7 cellular contexts compared by ENCODE assay signal in the genomic region with DNA sequence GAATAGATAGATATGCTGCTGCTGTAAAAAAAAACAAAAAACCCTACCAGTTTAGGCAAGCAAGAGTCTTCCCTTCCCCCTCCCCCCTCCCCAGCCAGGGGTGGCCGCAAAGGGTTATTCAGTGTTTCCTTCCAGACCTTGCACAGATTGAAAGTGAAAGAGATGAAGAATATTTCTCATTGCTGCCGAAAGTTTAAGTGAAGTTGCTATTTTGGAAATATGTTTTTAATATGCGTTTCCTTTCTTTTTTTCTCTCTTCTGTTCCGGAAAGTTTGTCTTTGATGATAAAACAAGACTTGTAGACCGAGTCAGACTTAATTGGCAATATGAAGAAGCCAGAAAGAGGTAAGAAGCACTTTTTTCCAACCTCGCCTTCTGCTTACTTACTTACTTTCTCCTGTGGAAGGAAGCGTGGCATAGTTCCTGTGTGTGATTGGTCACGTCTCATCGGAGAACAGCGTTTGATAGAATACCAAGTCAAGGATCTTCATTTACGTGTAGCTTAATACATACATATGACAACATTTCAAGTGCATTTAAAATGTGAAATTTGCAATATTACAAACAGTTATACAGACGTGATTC. TPM values are rescaled to one million over a fixed set of nuclear protein-coding genes. Genes with fewer than 3 reads are reported as not detected.
DNase-seq lines count a peak whose midpoint lies in the region; ATAC-seq and TF ChIP-seq lines count a peak whose summit lies in the region.

No MANE protein-coding gene starts in this region.

- H3K27me3 ChIP-seq in muscle layer of colon (ENCODE audit: control insufficient read depth in 1 of 2, insufficient read depth in 2 of 2, low read length in 2 of 2): no peaks in the 10 kb centered on the region

- H3K4me3 Mint-ChIP-seq in activated T-cell treated with anti-CD3 and anti-CD28 coated beads, Interleukin-2, amount 50 U/mL, for 24 hours: peak overlapping the region; percentile 71
- H3K4me3 Mint-ChIP-seq in Calu3 (ENCODE audit: low read depth, unreplicated experiment): no peak overlapping the region

- H3K36me3 ChIP-seq in muscle layer of colon (ENCODE audit: insufficient read depth, low read length): peaks cover 13% of the 10 kb centered on the region

- intact Hi-C loops in Calu3 (cut with micrococcal nuclease; ENCODE audit: unreplicated experiment): no loop called here

- H3K27ac ChIP-seq in muscle layer of colon (ENCODE audit: low read depth, low read length): peak overlapping the region; percentile 10

- H3K27me3 Mint-ChIP-seq in activated T-cell treated with anti-CD3 and anti-CD28 coated beads, Interleukin-2, amount 50 U/mL, for 24 hours: peaks cover 7% of the 10 kb centered on the region
- no peaks in the 10 kb centered on the region for H3K27me3 Mint-ChIP-seq in Calu3 (ENCODE audit: unreplicated experiment)

- TF ChIP-seq CTCF in Calu3 (IDR thresholded peaks at IDR 0.05; ENCODE audit: unreplicated experiment): no peak

- ATAC-seq in GM19351 (IDR thresholded peaks at IDR 0.05; ENCODE audit: unreplicated experiment) (peak; percentile 78), HG03108 (IDR thresholded peaks at IDR 0.05; ENCODE audit: unreplicated experiment) (peak; percentile 69)

- BruUV-seq in Calu3 (replicated peaks; lab: Mats Ljungman, UMichigan): no TSS peak

- H3K36me3 Mint-ChIP-seq in activated T-cell treated with anti-CD3 and anti-CD28 coated beads, Interleukin-2, amount 50 U/mL, for 24 hours (ENCODE audit: low read depth): peaks cover 7% of the 10 kb centered on the region
- H3K36me3 Mint-ChIP-seq in Calu3 (ENCODE audit: insufficient read depth, unreplicated experiment): peaks cover 23% of the 10 kb centered on the region

- DNase-seq in activated T-cell treated with anti-CD3 and anti-CD28 coated beads, Interleukin-2, amount 50 U/mL, for 24 hours: peak; percentile 66
- DNase-seq in glomerular visceral epithelial cell (ENCODE audit: extremely low spot score) (no peak), Calu3 (no peak), DMS53 (lab: John Stamatoyannopoulos, UW) (no peak)

- peak overlapping the region; percentile 91 for H3K27ac Mint-ChIP-seq in activated T-cell treated with anti-CD3 and anti-CD28 coated beads, Interleukin-2, amount 50 U/mL, for 24 hours
- H3K27ac Mint-ChIP-seq in Calu3 (ENCODE audit: unreplicated experiment): no peak overlapping the region

- no peaks in the 10 kb centered on the region for H3K9me3 ChIP-seq in muscle layer of colon (ENCODE audit: low read length)

- peaks cover 15% of the 10 kb centered on the region for H3K4me1 ChIP-seq in muscle layer of colon (ENCODE audit: insufficient read depth, low read length)

- CTCF ChIA-PET in Calu3 (lab: Charles Lee): no interaction called here

- H3K9me3 Mint-ChIP-seq in activated T-cell treated with anti-CD3 and anti-CD28 coated beads, Interleukin-2, amount 50 U/mL, for 24 hours: no peaks in the 10 kb centered on the region
- H3K9me3 Mint-ChIP-seq in Calu3 (ENCODE audit: low read depth, unreplicated experiment): no peaks in the 10 kb centered on the region

- H3K9ac ChIP-seq in muscle layer of colon (ENCODE audit: low read length): no peak overlapping the region

- peaks cover 55% of the 10 kb centered on the region for H3K4me1 Mint-ChIP-seq in activated T-cell treated with anti-CD3 and anti-CD28 coated beads, Interleukin-2, amount 50 U/mL, for 24 hours (ENCODE audit: low read depth)
- peaks cover 13% of the 10 kb centered on the region for H3K4me1 Mint-ChIP-seq in Calu3 (ENCODE audit: low read depth, unreplicated experiment)

- H3K4me3 ChIP-seq in muscle layer of colon (ENCODE audit: low read depth in 1 of 2, low read length in 2 of 2): peak overlapping the region in 1 of 2 donors; percentile 11

RNA-seq across cellular contexts. Expression of gene CLCN4, which starts 58.4 kb away (rescaled TPM):
- 9.9 and 13.3 TPM in 2 replicates for total RNA-seq in Calu3 (2022)
